Comparison of ENCODE assay signal across 24 cellular contexts in genomic region chr6:112799889-112800288, GRCh38.
"Had no signal": no experiment of that assay in that cellular context is flagged by ENCODE, and none has a peak within 500 bp of the region (broad histone marks: within the 10 kb centered on the region; RNA-seq: fewer than 3 reads in every experiment).

No MANE protein-coding gene starts in this region.

- H3K9me3 ChIP-seq: breast epithelium, colonic mucosa, esophagus muscularis mucosa, ovary, prostate gland had no signal

- ATAC-seq: activated CD4-positive, alpha-beta T cell treated with anti-CD3 and anti-CD28 coated beads for 36 hours; activated T-cell treated with anti-CD3 and anti-CD28 coated beads, Interleukin-2, amount 50 U/mL, for 4 hours; heart left ventricle; left lobe of liver; naive thymus-derived CD4-positive, alpha-beta T cell; T-helper 17 cell had no signal

- H3K27ac ChIP-seq: breast epithelium, colonic mucosa, dorsolateral prefrontal cortex, esophagus muscularis mucosa, heart left ventricle, neural progenitor cell, ovary, prostate gland, spleen, upper lobe of left lung had no signal

- H3K4me1 ChIP-seq: breast epithelium, colonic mucosa, esophagus muscularis mucosa, neural progenitor cell, prostate gland, spleen, upper lobe of left lung had no signal

- H3K9ac ChIP-seq: neural progenitor cell had no signal

- H3K36me3 ChIP-seq: breast epithelium, colonic mucosa, esophagus muscularis mucosa, heart left ventricle, neural progenitor cell, ovary, prostate gland, spleen, upper lobe of left lung had no signal

- H3K27me3 ChIP-seq: breast epithelium, colonic mucosa, dorsolateral prefrontal cortex, esophagus muscularis mucosa, heart left ventricle, neural progenitor cell, ovary, spleen, upper lobe of left lung had no signal

- H3K4me2 ChIP-seq: neural progenitor cell had no signal

- H3K4me3 ChIP-seq: breast epithelium, colonic mucosa, dorsolateral prefrontal cortex, esophagus muscularis mucosa, heart left ventricle, lung, neural progenitor cell, ovary, prostate gland, spleen, upper lobe of left lung had no signal

- H2AFZ ChIP-seq: neural progenitor cell had no signal

- DNase-seq: activated B cell treated with CpG ODN at 0.5 μM for 24 hours; activated CD4-positive, alpha-beta T cell treated with anti-CD3 and anti-CD28 coated beads for 36 hours; activated CD4-positive, alpha-beta T cell treated with anti-CD3 and anti-CD28 coated beads, Interleukin-2, amount 50 U/mL, for 4 hours; activated CD8-positive, alpha-beta memory T cell treated with anti-CD3 and anti-CD28 coated beads, Interleukin-2, amount 50 U/mL, for 48 hours; activated naive CD4-positive, alpha-beta T cell treated with anti-CD3 and anti-CD28 coated beads for 36 hours; activated naive CD8-positive, alpha-beta T cell treated with anti-CD3 and anti-CD28 coated beads, Interleukin-2, amount 10 ng/mL, durations not matched to agents 7 days and 5 days; activated T-cell treated with anti-CD3 and anti-CD28 coated beads, Interleukin-2, amount 50 U/mL, for 4 hours; amniotic stem cell; colonic mucosa; dorsolateral prefrontal cortex; heart left ventricle; naive thymus-derived CD4-positive, alpha-beta T cell; ovary; spleen; stimulated activated CD4-positive, alpha-beta T cell treated with anti-CD3 and anti-CD28 coated beads, Interleukin-4, amount 100 ng/mL, for 1 hour; stimulated activated naive CD4-positive, alpha-beta T cell; T-helper 17 cell; upper lobe of left lung had no signal
